Comparison of ENCODE assay signal across 1 cellular context in genomic region chr6:53499094-53499493, GRCh38.
TF ChIP-seq lines count a peak whose summit lies in the region.

No MANE protein-coding gene starts in this region.

TF ChIP-seq in A549, 52 proteins besides CTCF, POLR2A, EP300 and RAD21 (continued from another document):
- no peak for TF ChIP-seq HOXB13 (CRISPR knock-in tag; IDR thresholded peaks at IDR 0.05; ENCODE audit: low read depth)
- TF ChIP-seq BCL3 (IDR thresholded peaks at IDR 0.05) = no peak
- TF ChIP-seq CEBPB (IDR thresholded peaks at IDR 0.05) = no peak
